Comparison of ENCODE assay signal across 11 cellular contexts in the genomic region with DNA sequence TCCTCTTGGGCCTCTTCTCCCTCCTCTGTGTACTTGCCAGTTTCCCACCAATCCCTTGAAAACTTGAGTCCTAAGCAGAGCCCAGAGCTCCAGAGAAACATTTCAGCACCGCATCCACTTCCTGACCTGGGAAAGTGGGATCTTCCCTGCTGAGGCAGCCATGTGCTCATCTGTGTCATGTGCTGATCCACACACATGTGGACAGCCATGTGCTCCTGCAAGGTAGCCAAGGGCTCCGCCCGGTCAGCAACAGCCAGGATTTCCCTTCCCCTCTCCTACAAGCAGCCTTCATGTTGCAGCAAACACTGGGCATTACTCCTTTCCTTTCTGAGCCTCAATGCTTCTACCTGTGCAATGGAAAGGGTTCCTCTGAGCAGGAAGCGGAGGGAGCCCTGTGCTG. TPM values are rescaled to one million over a fixed set of nuclear protein-coding genes. Genes with fewer than 3 reads are reported as not detected.
A peak's percentile ranks its signal among the peaks of the same experiment; 100 is the strongest.
DNase-seq lines count a peak whose midpoint lies in the region; ATAC-seq and TF ChIP-seq lines count a peak whose summit lies in the region.
"Had no signal": no experiment of that assay in that cellular context is flagged by ENCODE, and none has a peak within 500 bp of the region (broad histone marks: within the 10 kb centered on the region; RNA-seq: fewer than 3 reads in every experiment).

No MANE protein-coding gene starts in this region.

- H3K27me3 ChIP-seq in Peyer's patch: no peaks in the 10 kb centered on the region
- H3K27me3 ChIP-seq in muscle layer of duodenum (ENCODE audit: low read depth, low read length): peaks cover 6% of the 10 kb centered on the region
- peaks cover 0 to 7% of the 10 kb centered on the region in 2 donors for H3K27me3 ChIP-seq in tibial artery
- H3K27me3 ChIP-seq in dorsolateral prefrontal cortex: peaks cover 0 to 22% (median 2%) of the 10 kb centered on the region in 45 donors

- H3K9me3 Mint-ChIP-seq in dendritic cell treated with granulocyte-macrophage colony-stimulating factor and Interleukin-4, amounts not matched to agents 40 ng/mL and 50 ng/mL, for 4 days: no peaks in the 10 kb centered on the region
- H3K9me3 Mint-ChIP-seq in activated T-helper 17 cell treated with anti-CD3 and anti-CD28 coated beads, Interleukin-2, amount 50 U/mL, for 72 hours: no peaks in the 10 kb centered on the region
- H3K9me3 Mint-ChIP-seq: CD4-positive, alpha-beta memory T cell had no signal

- no peak for ATAC-seq in activated T-helper 17 cell treated with anti-CD3 and anti-CD28 coated beads, Interleukin-2, amount 50 U/mL, for 72 hours (replicated peaks)

- DNase-seq in Peyer's patch (peak in 2 of 3 donors; percentile 77), tibial artery (peak in 1 of 2 donors; percentile 69), NCI-H345 treated with DMSO at 0.1 percent for 48 hours (lab: John Stamatoyannopoulos, UW; ENCODE audit: unreplicated experiment) (no peak), dorsolateral prefrontal cortex (no peak)
- DNase-seq: CD4-positive, alpha-beta memory T cell; NCI-H1436; nucleus accumbens had no signal

- peak overlapping the region; percentile 67 for H3K27ac Mint-ChIP-seq in dendritic cell treated with granulocyte-macrophage colony-stimulating factor and Interleukin-4, amounts not matched to agents 40 ng/mL and 50 ng/mL, for 4 days
- H3K27ac Mint-ChIP-seq in activated T-helper 17 cell treated with anti-CD3 and anti-CD28 coated beads, Interleukin-2, amount 50 U/mL, for 72 hours: no peak overlapping the region
- H3K27ac Mint-ChIP-seq: CD4-positive, alpha-beta memory T cell had no signal

- H3K36me3 ChIP-seq in Peyer's patch (no peaks in the 10 kb centered on the region), muscle layer of duodenum (ENCODE audit: control insufficient read depth in 1 of 2, insufficient read depth in 2 of 2, low read length in 2 of 2) (no peaks in the 10 kb centered on the region), tibial artery (no peaks in the 10 kb centered on the region)

- TF ChIP-seq POLR2A in Peyer's patch (IDR thresholded peaks at IDR 0.05): peak in 1 of 2 donors; percentile 13

- no peak overlapping the region for H3K4me3 Mint-ChIP-seq in dendritic cell treated with granulocyte-macrophage colony-stimulating factor and Interleukin-4, amounts not matched to agents 40 ng/mL and 50 ng/mL, for 4 days
- H3K4me3 Mint-ChIP-seq in activated T-helper 17 cell treated with anti-CD3 and anti-CD28 coated beads, Interleukin-2, amount 50 U/mL, for 72 hours: no peak overlapping the region
- H3K4me3 Mint-ChIP-seq: CD4-positive, alpha-beta memory T cell had no signal

- peaks cover 45% of the 10 kb centered on the region for H3K4me1 Mint-ChIP-seq in dendritic cell treated with granulocyte-macrophage colony-stimulating factor and Interleukin-4, amounts not matched to agents 40 ng/mL and 50 ng/mL, for 4 days (ENCODE audit: low read depth)
- H3K4me1 Mint-ChIP-seq in activated T-helper 17 cell treated with anti-CD3 and anti-CD28 coated beads, Interleukin-2, amount 50 U/mL, for 72 hours: no peaks in the 10 kb centered on the region
- H3K4me1 Mint-ChIP-seq: CD4-positive, alpha-beta memory T cell had no signal

- H3K4me3 ChIP-seq in Peyer's patch (no peak overlapping the region), muscle layer of duodenum (ENCODE audit: low read depth in 1 of 2, low read length in 2 of 2) (no peak overlapping the region), tibial artery (no peak overlapping the region), dorsolateral prefrontal cortex (no peak overlapping the region)

- TF ChIP-seq CTCF in Peyer's patch (IDR thresholded peaks at IDR 0.05) (no peak), tibial artery (IDR thresholded peaks at IDR 0.05) (no peak), dorsolateral prefrontal cortex (IDR thresholded peaks at IDR 0.05 in 54 of 56, conservative IDR thresholded peaks at IDR 0.05 in 2 of 56; ENCODE audit: low read depth in 1 of 56, partially characterized antibody in 56 of 56) (no peak)

- H3K9me3 ChIP-seq in Peyer's patch: no peaks in the 10 kb centered on the region
- no peaks in the 10 kb centered on the region for H3K9me3 ChIP-seq in muscle layer of duodenum (ENCODE audit: control insufficient read depth in 1 of 2, low read length in 2 of 2)
- H3K9me3 ChIP-seq in tibial artery: no peaks in the 10 kb centered on the region

- intact Hi-C loops in dendritic cell treated with granulocyte-macrophage colony-stimulating factor and Interleukin-4, amounts not matched to agents 40 ng/mL and 50 ng/mL, for 4 days (cut with micrococcal nuclease): no loop called here
- intact Hi-C loops in tibial artery (cut with DNase I; ENCODE audit: low total_unique reads): loop anchor here (5.0 kb wide), 1 partner anchor 37 kb away; no protein-coding TSS in a partner anchor
- intact Hi-C loops in dorsolateral prefrontal cortex (cut with DNase I): loop anchor here in 1 of 2 donors (5.0 kb wide), 1 partner anchor 53 kb away; no protein-coding TSS in a partner anchor

- peak overlapping the region in 3 of 4 donors; percentile 66 to 90 (median 84) for H3K27ac ChIP-seq in Peyer's patch
- peak overlapping the region; percentile 73 for H3K27ac ChIP-seq in muscle layer of duodenum (ENCODE audit: low read length)
- H3K27ac ChIP-seq in tibial artery: peak overlapping the region; percentile 53 to 63
- H3K27ac ChIP-seq in dorsolateral prefrontal cortex: peak overlapping the region in 1 of 59 donors; percentile 21

- H3K27me3 Mint-ChIP-seq in dendritic cell treated with granulocyte-macrophage colony-stimulating factor and Interleukin-4, amounts not matched to agents 40 ng/mL and 50 ng/mL, for 4 days: peaks cover 47% of the 10 kb centered on the region
- H3K27me3 Mint-ChIP-seq in activated T-helper 17 cell treated with anti-CD3 and anti-CD28 coated beads, Interleukin-2, amount 50 U/mL, for 72 hours: peaks cover 25% of the 10 kb centered on the region

- H3K4me1 ChIP-seq in Peyer's patch (peaks cover 3 to 51% (median 7%) of the 10 kb centered on the region in 4 donors), muscle layer of duodenum (ENCODE audit: control insufficient read depth in 1 of 2, insufficient read depth in 2 of 2, low read length in 2 of 2) (peaks cover 0 to 3% of the 10 kb centered on the region in 2 donors), tibial artery (peaks cover 0 to 51% (median 36%) of the 10 kb centered on the region in 4 donors)

- H3K36me3 Mint-ChIP-seq in dendritic cell treated with granulocyte-macrophage colony-stimulating factor and Interleukin-4, amounts not matched to agents 40 ng/mL and 50 ng/mL, for 4 days (ENCODE audit: low read depth): no peaks in the 10 kb centered on the region
- H3K36me3 Mint-ChIP-seq in activated T-helper 17 cell treated with anti-CD3 and anti-CD28 coated beads, Interleukin-2, amount 50 U/mL, for 72 hours (ENCODE audit: low read depth): no peaks in the 10 kb centered on the region
- H3K36me3 Mint-ChIP-seq: CD4-positive, alpha-beta memory T cell had no signal

RNA-seq across cellular contexts. Expression of a gene that starts 1.9 kb away (rescaled TPM):
- 100 to 1,000 TPM; 177 to 429 (median 370) TPM for total RNA-seq in Peyer's patch
- not detected for total RNA-seq in activated T-helper 17 cell treated with anti-CD3 and anti-CD28 coated beads, Interleukin-2, amount 50 U/mL, for 72 hours
- under 1 TPM in 33 of 120 experiments, not detected in 87; 0.23 to 0.90 (median 0.48) TPM for total RNA-seq in dorsolateral prefrontal cortex
- total RNA-seq: CD4-positive, alpha-beta memory T cell; glomerular endothelial cell had no signal

RNA-seq across cellular contexts. Expression of a gene that starts 9.0 kb away (rescaled TPM):
- 10 to 100 TPM; 17.5 to 87.5 (median 31.2) TPM for total RNA-seq in Peyer's patch
- under 1 TPM; 0.26 to 0.76 TPM for total RNA-seq in activated T-helper 17 cell treated with anti-CD3 and anti-CD28 coated beads, Interleukin-2, amount 50 U/mL, for 72 hours
- 100 to 1,000 TPM in 13 of 120 experiments, 10 to 100 TPM in 107; 34.7 to 209 (median 68.0) TPM for total RNA-seq in dorsolateral prefrontal cortex
- total RNA-seq: CD4-positive, alpha-beta memory T cell had no signal

RNA-seq across cellular contexts. Expression of a gene that starts 25.2 kb away (rescaled TPM):
- 10 to 100 TPM; 12.3 to 41.6 (median 19.9) TPM for total RNA-seq in Peyer's patch
- not detected for total RNA-seq in activated T-helper 17 cell treated with anti-CD3 and anti-CD28 coated beads, Interleukin-2, amount 50 U/mL, for 72 hours
- 10 to 100 TPM; 11.5 to 82.1 (median 47.8) TPM for total RNA-seq in dorsolateral prefrontal cortex
- total RNA-seq: CD4-positive, alpha-beta memory T cell; glomerular endothelial cell had no signal

Comparison
In these comparisons a context has a peak if more than half of its experiments do, and no peak if none do; other contexts are left out.
1. DNase-seq: peak in Peyer's patch (2 of 3); none in NCI-H345 treated with DMSO at 0.1 percent for 48 hours (single experiment) and dorsolateral prefrontal cortex (0 of 10).
2. RNA of a gene that starts 1.9 kb away (total RNA-seq): 177 to 429 TPM in Peyer's patch; 0.23 to 0.90 TPM in dorsolateral prefrontal cortex and not detected in activated T-helper 17 cell treated with anti-CD3 and anti-CD28 coated beads, Interleukin-2, amount 50 U/mL, for 72 hours; every median in the first group is over 10 times any median in the second.
3. RNA of a gene that starts 9.0 kb away (total RNA-seq): 34.7 to 209 TPM in dorsolateral prefrontal cortex and 17.5 to 87.5 TPM in Peyer's patch; 0.26 to 0.76 TPM in activated T-helper 17 cell treated with anti-CD3 and anti-CD28 coated beads, Interleukin-2, amount 50 U/mL, for 72 hours; every median in the first group is over 10 times any median in the second.
4. RNA of a gene that starts 25.2 kb away (total RNA-seq): 11.5 to 82.1 TPM in dorsolateral prefrontal cortex and 12.3 to 41.6 TPM in Peyer's patch; not detected in activated T-helper 17 cell treated with anti-CD3 and anti-CD28 coated beads, Interleukin-2, amount 50 U/mL, for 72 hours; every median in the first group is over 10 times any median in the second.